Comparison of ENCODE assay signal across 8 cellular contexts in genomic region chr3:50612234-50612972, GRCh38. TPM values are rescaled to one million over a fixed set of nuclear protein-coding genes. Genes with fewer than 3 reads are reported as not detected.
A peak's percentile ranks its signal among the peaks of the same experiment; 100 is the strongest.
DNase-seq lines count a peak whose midpoint lies in the region; ATAC-seq and TF ChIP-seq lines count a peak whose summit lies in the region.

No MANE protein-coding gene starts in this region.

- intact Hi-C loops in natural killer cell (cut with micrococcal nuclease): no loop called here

- peak overlapping the region; percentile 54; the same call in 1 of the 2 replicates for H3K4me2 ChIP-seq in KMS-11

- H4K20me1 ChIP-seq in KMS-11 (ENCODE audit: insufficient read depth): no peaks in the 10 kb centered on the region

- H3K36me3 ChIP-seq in KMS-11 (ENCODE audit: insufficient read depth): no peaks in the 10 kb centered on the region

- peak; percentile 16 for ATAC-seq in GM19023 (IDR thresholded peaks at IDR 0.05; ENCODE audit: unreplicated experiment)
- no peak for ATAC-seq in central memory CD8-positive, alpha-beta T cell (replicated peaks; ENCODE audit: extremely low read depth, poor library complexity, severe bottlenecking)
- ATAC-seq in natural killer cell: no peak
- ATAC-seq in HG03280 (IDR thresholded peaks at IDR 0.05; ENCODE audit: unreplicated experiment): no peak
- ATAC-seq in HG03108 (IDR thresholded peaks at IDR 0.05; ENCODE audit: unreplicated experiment): no peak

- no peak overlapping the region for H3K4me3 ChIP-seq in KMS-11 (IDR thresholded peaks at IDR 0.05; ENCODE audit: insufficient read depth, low read depth, low read length)

- H3K27ac Mint-ChIP-seq in central memory CD8-positive, alpha-beta T cell (ENCODE audit: low read depth): peak overlapping the region; percentile 98
- peak overlapping the region; percentile 90 to 93 for H3K27ac Mint-ChIP-seq in natural killer cell

- peak overlapping the region; percentile 49; the same call in 1 of the 2 replicates for H3K9ac ChIP-seq in KMS-11

- H3K4me3 Mint-ChIP-seq in central memory CD8-positive, alpha-beta T cell: peak overlapping the region; percentile 97
- H3K4me3 Mint-ChIP-seq in natural killer cell: peak overlapping the region; percentile 97

- H3K36me3 Mint-ChIP-seq in central memory CD8-positive, alpha-beta T cell (ENCODE audit: insufficient read depth): peaks cover 43% of the 10 kb centered on the region
- H3K36me3 Mint-ChIP-seq in natural killer cell: no peaks in the 10 kb centered on the region

- H3K27ac ChIP-seq in KMS-11: no peak overlapping the region

- no peaks in the 10 kb centered on the region for H3K79me2 ChIP-seq in KMS-11 (ENCODE audit: insufficient read depth, low read depth)

- TF ChIP-seq CTCF in KMS-11 (conservative IDR thresholded peaks at IDR 0.05; ENCODE audit: low read depth, low read length) (no peak), natural killer cell (IDR thresholded peaks at IDR 0.05) (no peak), GM20000 (IDR thresholded peaks at IDR 0.05; ENCODE audit: extremely low read depth, missing control alignments) (no peak)

- no peaks in the 10 kb centered on the region for H3K27me3 Mint-ChIP-seq in central memory CD8-positive, alpha-beta T cell
- H3K27me3 Mint-ChIP-seq in natural killer cell (ENCODE audit: low read depth in 2 of 2): no peaks in the 10 kb centered on the region

- H3K4me1 Mint-ChIP-seq in central memory CD8-positive, alpha-beta T cell: peaks cover 73% of the 10 kb centered on the region
- peaks cover 70 to 80% of the 10 kb centered on the region in 2 donors for H3K4me1 Mint-ChIP-seq in natural killer cell

- no peaks in the 10 kb centered on the region for H3K9me3 Mint-ChIP-seq in central memory CD8-positive, alpha-beta T cell
- no peaks in the 10 kb centered on the region for H3K9me3 Mint-ChIP-seq in natural killer cell

- no peak for DNase-seq in central memory CD8-positive, alpha-beta T cell (ENCODE audit: low spot score in 2 of 2)
- DNase-seq in natural killer cell (no peak), GM20000 (ENCODE audit: low spot score) (no peak), NCI-H1694 (lab: John Stamatoyannopoulos, UW) (no peak)

- no peaks in the 10 kb centered on the region for H3K27me3 ChIP-seq in KMS-11 (ENCODE audit: insufficient read depth, low read depth)

- peak overlapping the region; percentile 67; the same call in 1 of the 2 replicates for H2AFZ ChIP-seq in KMS-11 (ENCODE audit: low read depth)

- H3K4me1 ChIP-seq in KMS-11 (ENCODE audit: low read depth, poor library complexity, severe bottlenecking): peaks cover 23% of the 10 kb centered on the region

RNA-seq across cellular contexts. Expression of gene CISH, which starts 0.8 kb away (rescaled TPM):
- 10 to 100 TPM in 2 of 3 donors, 1 to 10 TPM in 1; 2.4 to 23.6 (median 11.3) TPM for total RNA-seq in natural killer cell

RNA-seq across cellular contexts. Expression of gene MAPKAPK3, which starts 4.5 kb away (rescaled TPM):
- 10 to 100 TPM; 48.0 to 57.7 (median 49.3) TPM for total RNA-seq in natural killer cell

RNA-seq across cellular contexts. Expression of gene HEMK1, which starts 43.1 kb away (rescaled TPM):
- total RNA-seq in natural killer cell: 10 to 100 TPM; 20.5 to 29.3 (median 28.2) TPM

RNA-seq across cellular contexts. Expression of gene C3orf18, which starts 44.9 kb away (rescaled TPM):
- 10 to 100 TPM in 2 of 3 donors, 1 to 10 TPM in 1; 7.5 to 15.3 (median 11.7) TPM for total RNA-seq in natural killer cell
